Comparison of ENCODE assay signal across 1 cellular context in the genomic region with DNA sequence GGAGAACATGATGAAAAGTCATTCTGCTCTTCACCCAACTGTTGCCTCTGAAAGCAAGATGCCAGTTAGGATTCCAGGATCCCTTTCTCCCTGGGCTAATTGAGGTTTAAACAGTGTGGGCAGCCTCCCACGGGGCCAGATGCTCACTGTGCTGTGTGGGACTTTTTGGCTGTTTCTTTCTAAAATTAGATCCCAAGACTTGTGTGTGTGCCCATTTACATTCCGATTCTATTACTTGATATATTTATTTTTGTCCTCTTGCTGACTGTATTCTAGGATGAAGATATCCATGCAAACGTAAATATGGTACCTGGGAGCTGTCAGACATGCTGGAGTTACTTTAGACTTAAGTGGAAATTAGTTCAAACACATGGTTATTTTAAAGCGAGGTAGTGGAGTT.
TF ChIP-seq lines count a peak whose summit lies in the region.

No MANE protein-coding gene starts in this region.

TF ChIP-seq in SK-N-SH treated with all-trans-retinoic acid at 6 μM for 48 hours, 23 proteins besides CTCF, POLR2A, EP300 and RAD21 (continued from another document):
- TF ChIP-seq, protein P1, sequence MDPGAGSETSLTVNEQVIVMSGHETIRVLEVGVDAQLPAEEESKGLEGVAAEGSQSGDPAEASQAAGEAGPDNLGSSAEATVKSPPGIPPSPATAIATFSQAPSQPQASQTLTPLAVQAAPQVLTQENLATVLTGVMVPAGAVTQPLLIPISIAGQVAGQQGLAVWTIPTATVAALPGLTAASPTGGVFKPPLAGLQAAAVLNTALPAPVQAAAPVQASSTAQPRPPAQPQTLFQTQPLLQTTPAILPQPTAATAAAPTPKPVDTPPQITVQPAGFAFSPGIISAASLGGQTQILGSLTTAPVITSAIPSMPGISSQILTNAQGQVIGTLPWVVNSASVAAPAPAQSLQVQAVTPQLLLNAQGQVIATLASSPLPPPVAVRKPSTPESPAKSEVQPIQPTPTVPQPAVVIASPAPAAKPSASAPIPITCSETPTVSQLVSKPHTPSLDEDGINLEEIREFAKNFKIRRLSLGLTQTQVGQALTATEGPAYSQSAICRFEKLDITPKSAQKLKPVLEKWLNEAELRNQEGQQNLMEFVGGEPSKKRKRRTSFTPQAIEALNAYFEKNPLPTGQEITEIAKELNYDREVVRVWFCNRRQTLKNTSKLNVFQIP (CRISPR knock-in tag; IDR thresholded peaks at IDR 0.05; ENCODE audit: borderline replicate concordance, low read depth) = no peak
- TF ChIP-seq BACH2 (CRISPR knock-in tag; IDR thresholded peaks at IDR 0.05; ENCODE audit: borderline replicate concordance) (no peak), ISL1 (CRISPR knock-in tag; IDR thresholded peaks at IDR 0.05) (no peak)
- TF ChIP-seq, protein P2, sequence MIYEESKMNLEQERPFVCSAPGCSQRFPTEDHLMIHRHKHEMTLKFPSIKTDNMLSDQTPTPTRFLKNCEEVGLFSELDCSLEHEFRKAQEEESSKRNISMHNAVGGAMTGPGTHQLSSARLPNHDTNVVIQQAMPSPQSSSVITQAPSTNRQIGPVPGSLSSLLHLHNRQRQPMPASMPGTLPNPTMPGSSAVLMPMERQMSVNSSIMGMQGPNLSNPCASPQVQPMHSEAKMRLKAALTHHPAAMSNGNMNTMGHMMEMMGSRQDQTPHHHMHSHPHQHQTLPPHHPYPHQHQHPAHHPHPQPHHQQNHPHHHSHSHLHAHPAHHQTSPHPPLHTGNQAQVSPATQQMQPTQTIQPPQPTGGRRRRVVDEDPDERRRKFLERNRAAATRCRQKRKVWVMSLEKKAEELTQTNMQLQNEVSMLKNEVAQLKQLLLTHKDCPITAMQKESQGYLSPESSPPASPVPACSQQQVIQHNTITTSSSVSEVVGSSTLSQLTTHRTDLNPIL (CRISPR knock-in tag; IDR thresholded peaks at IDR 0.05; ENCODE audit: low read depth) = no peak
